In the genomic region with DNA sequence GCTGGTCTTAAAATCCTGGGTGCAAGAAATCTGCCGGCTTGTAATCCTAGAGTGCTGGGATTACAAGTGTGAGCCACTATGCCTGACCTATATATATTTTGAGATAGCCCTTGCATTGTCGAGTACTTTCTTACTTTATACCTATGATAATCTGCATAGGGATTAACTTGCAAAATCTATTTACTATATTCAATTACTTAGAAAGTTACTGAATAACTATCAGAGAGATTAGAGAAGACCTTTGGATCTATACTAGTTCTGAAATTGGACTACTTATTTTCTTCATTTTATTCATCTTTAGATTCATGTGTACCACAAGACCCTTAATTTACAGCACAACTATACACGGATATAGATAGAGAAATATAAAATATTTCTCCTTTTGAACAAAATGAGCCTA, we compare ENCODE assay signal across 6 cellular contexts.
"Had no signal": no experiment of that assay in that cellular context is flagged by ENCODE, and none has a peak within 500 bp of the region (broad histone marks: within the 10 kb centered on the region; RNA-seq: fewer than 3 reads in every experiment).

No MANE protein-coding gene starts in this region.

- H3K27ac ChIP-seq: HL-60 had no signal

- FAIRE-seq: HepG2, HTR-8/SVneo, K562 had no signal

- H3K4me3 ChIP-seq: K562 had no signal

- DNase-seq: IMR-90, KBM-7 had no signal
